20 cellular contexts compared by ENCODE assay signal in genomic region chr2:23688486-23689130, GRCh38.
"Had no signal": no experiment of that assay in that cellular context is flagged by ENCODE, and none has a peak within 500 bp of the region (broad histone marks: within the 10 kb centered on the region; RNA-seq: fewer than 3 reads in every experiment).

No MANE protein-coding gene starts in this region.

- H3K4me3 Mint-ChIP-seq: natural killer cell, neural crest cell had no signal

- H2AFZ ChIP-seq: hepatocyte had no signal

- H3K27ac Mint-ChIP-seq: natural killer cell had no signal

- H3K36me3 ChIP-seq: pancreas, right lobe of liver, uterus had no signal

- H3K4me3 ChIP-seq: dorsolateral prefrontal cortex, hepatocyte, mucosa of descending colon, pancreas, right lobe of liver, tibial artery, upper lobe of left lung, uterus had no signal

- H3K27me3 Mint-ChIP-seq: progenitor cell of endocrine pancreas had no signal

- H3K4me2 ChIP-seq: hepatocyte had no signal

- ATAC-seq: mucosa of descending colon, natural killer cell, pancreas, right lobe of liver had no signal

- H3K27me3 ChIP-seq: hepatocyte, pancreas, right lobe of liver, tibial artery, upper lobe of left lung, uterus had no signal

- H3K9me3 Mint-ChIP-seq: natural killer cell, neural crest cell had no signal

- H3K27ac ChIP-seq: hepatocyte, pancreas, right lobe of liver, tibial artery, upper lobe of left lung, uterus had no signal

- H3K36me3 Mint-ChIP-seq: natural killer cell had no signal

- DNase-seq: cortex of kidney; dorsolateral prefrontal cortex; effector CD8-positive, alpha-beta T cell; foreskin melanocyte; head of caudate nucleus; kidney; natural killer cell; nucleus accumbens; stimulated activated CD4-positive, alpha-beta T cell treated with anti-CD3 and anti-CD28 coated beads, Interleukin-2, amount 100 ng/mL, for 24 hours; stimulated activated CD4-positive, alpha-beta T cell treated with anti-CD3 and anti-CD28 coated beads, Interleukin-4, amount 100 ng/mL, for 4 hours; stimulated activated naive CD4-positive, alpha-beta T cell treated with Interleukin-2 at 50 U/mL for 16 hours; tibial artery; upper lobe of left lung; uterus had no signal

- H3K9me3 ChIP-seq: mucosa of descending colon, pancreas, right lobe of liver, tibial artery, upper lobe of left lung, uterus had no signal

- H3K4me1 ChIP-seq: pancreas, right lobe of liver, tibial artery, upper lobe of left lung, uterus had no signal
